Comparison of ENCODE assay signal across 15 cellular contexts in genomic region chr17:32460054-32460453, GRCh38. TPM values are rescaled to one million over a fixed set of nuclear protein-coding genes. Genes with fewer than 3 reads are reported as not detected.
DNase-seq lines count a peak whose midpoint lies in the region; ATAC-seq and TF ChIP-seq lines count a peak whose summit lies in the region.
"Had no signal": no experiment of that assay in that cellular context is flagged by ENCODE, and none has a peak within 500 bp of the region (broad histone marks: within the 10 kb centered on the region; RNA-seq: fewer than 3 reads in every experiment).

No MANE protein-coding gene starts in this region.

- no peak for DNase-seq in activated CD4-positive, alpha-beta memory T cell treated with anti-CD3 and anti-CD28 coated beads for 36 hours
- DNase-seq in activated CD4-positive, alpha-beta memory T cell treated with anti-CD3 and anti-CD28 coated beads, Interleukin-2, amount 10 ng/mL, durations not matched to agents 7 days and 5 days = no peak
- no peak for DNase-seq in activated naive CD4-positive, alpha-beta T cell treated with anti-CD3 and anti-CD28 coated beads, Interleukin-2, amount 50 U/mL, for 72 hours (ENCODE audit: low spot score in 2 of 2)
- no peak for DNase-seq in activated naive CD4-positive, alpha-beta T cell treated with anti-CD3 and anti-CD28 coated beads, Interleukin-2, amount 10 ng/mL, durations not matched to agents 7 days and 5 days
- DNase-seq in activated naive CD8-positive, alpha-beta T cell treated with anti-CD3 and anti-CD28 coated beads, Interleukin-2, amount 50 U/mL, for 24 hours = no peak
- DNase-seq in HFFc6 = no peak
- DNase-seq: CD8-positive, alpha-beta T cell; COR-L47; DMS153; DND-41; GDM1; H7 had no signal

- TF ChIP-seq CTCF in HFFc6 (IDR thresholded peaks at IDR 0.05) = no peak

- ATAC-seq in activated naive CD4-positive, alpha-beta T cell treated with anti-CD3 and anti-CD28 coated beads, Interleukin-2, amount 50 U/mL, for 72 hours = peak in 1 of 2 donors; percentile 18
- ATAC-seq in activated naive CD8-positive, alpha-beta T cell treated with anti-CD3 and anti-CD28 coated beads, Interleukin-2, amount 50 U/mL, for 24 hours = no peak
- ATAC-seq in HG03280 (IDR thresholded peaks at IDR 0.05; ENCODE audit: unreplicated experiment) = no peak
- ATAC-seq: CD8-positive, alpha-beta T cell; GM23338 had no signal

- intact Hi-C loops in activated CD4-positive, alpha-beta memory T cell treated with anti-CD3 and anti-CD28 coated beads for 36 hours (cut with micrococcal nuclease) = loop anchor here (2.0 kb wide), 1 partner anchor 15 kb away; the partner anchor contains the start of gene PSMD11

- H3K36me3 Mint-ChIP-seq in activated CD4-positive, alpha-beta memory T cell treated with anti-CD3 and anti-CD28 coated beads for 36 hours = peaks cover 57% of the 10 kb centered on the region
- H3K36me3 Mint-ChIP-seq in activated CD4-positive, alpha-beta memory T cell treated with anti-CD3 and anti-CD28 coated beads, Interleukin-2, amount 10 ng/mL, durations not matched to agents 7 days and 5 days (ENCODE audit: low read depth) = peaks cover 66% of the 10 kb centered on the region
- H3K36me3 Mint-ChIP-seq in activated naive CD4-positive, alpha-beta T cell treated with anti-CD3 and anti-CD28 coated beads, Interleukin-2, amount 50 U/mL, for 72 hours = peaks cover 13 to 39% of the 10 kb centered on the region in 2 donors
- H3K36me3 Mint-ChIP-seq in activated naive CD4-positive, alpha-beta T cell treated with anti-CD3 and anti-CD28 coated beads, Interleukin-2, amount 10 ng/mL, durations not matched to agents 7 days and 5 days = peaks cover 46% of the 10 kb centered on the region
- H3K36me3 Mint-ChIP-seq in activated naive CD8-positive, alpha-beta T cell treated with anti-CD3 and anti-CD28 coated beads, Interleukin-2, amount 50 U/mL, for 24 hours (ENCODE audit: low read depth) = peaks cover 72% of the 10 kb centered on the region
- peaks cover 39% of the 10 kb centered on the region for H3K36me3 Mint-ChIP-seq in HFFc6 (ENCODE audit: low read depth)

- H3K4me3 Mint-ChIP-seq in activated CD4-positive, alpha-beta memory T cell treated with anti-CD3 and anti-CD28 coated beads for 36 hours = no peak overlapping the region
- no peak overlapping the region for H3K4me3 Mint-ChIP-seq in activated CD4-positive, alpha-beta memory T cell treated with anti-CD3 and anti-CD28 coated beads, Interleukin-2, amount 10 ng/mL, durations not matched to agents 7 days and 5 days
- H3K4me3 Mint-ChIP-seq in activated naive CD4-positive, alpha-beta T cell treated with anti-CD3 and anti-CD28 coated beads, Interleukin-2, amount 10 ng/mL, durations not matched to agents 7 days and 5 days = no peak overlapping the region
- no peak overlapping the region for H3K4me3 Mint-ChIP-seq in activated naive CD8-positive, alpha-beta T cell treated with anti-CD3 and anti-CD28 coated beads, Interleukin-2, amount 50 U/mL, for 24 hours
- no peak overlapping the region for H3K4me3 Mint-ChIP-seq in HFFc6
- H3K4me3 Mint-ChIP-seq: CD14-positive monocyte; CD8-positive, alpha-beta T cell; GM23338 had no signal

- POLR2A ChIA-PET in activated CD4-positive, alpha-beta memory T cell treated with anti-CD3 and anti-CD28 coated beads for 36 hours (lab: Charles Lee) = no interaction called here
- POLR2A ChIA-PET in activated CD4-positive, alpha-beta memory T cell treated with anti-CD3 and anti-CD28 coated beads, Interleukin-2, amount 10 ng/mL, durations not matched to agents 7 days and 5 days (lab: Charles Lee) = no interaction called here

- H3K27me3 Mint-ChIP-seq in activated CD4-positive, alpha-beta memory T cell treated with anti-CD3 and anti-CD28 coated beads for 36 hours = no peaks in the 10 kb centered on the region
- no peaks in the 10 kb centered on the region for H3K27me3 Mint-ChIP-seq in activated CD4-positive, alpha-beta memory T cell treated with anti-CD3 and anti-CD28 coated beads, Interleukin-2, amount 10 ng/mL, durations not matched to agents 7 days and 5 days
- no peaks in the 10 kb centered on the region for H3K27me3 Mint-ChIP-seq in activated naive CD4-positive, alpha-beta T cell treated with anti-CD3 and anti-CD28 coated beads, Interleukin-2, amount 10 ng/mL, durations not matched to agents 7 days and 5 days
- no peaks in the 10 kb centered on the region for H3K27me3 Mint-ChIP-seq in activated naive CD8-positive, alpha-beta T cell treated with anti-CD3 and anti-CD28 coated beads, Interleukin-2, amount 50 U/mL, for 24 hours
- H3K27me3 Mint-ChIP-seq in HFFc6 (ENCODE audit: insufficient read depth) = no peaks in the 10 kb centered on the region; the same call in 1 of the 2 replicates

- CTCF ChIA-PET in activated CD4-positive, alpha-beta memory T cell treated with anti-CD3 and anti-CD28 coated beads for 36 hours (lab: Charles Lee) = interaction anchor here (1.4 to 7.6 kb wide), 2 partner anchors 9 to 27 kb away, joined by 5 to 102 read pairs; partner anchors contain the start of gene CDK5R1
- CTCF ChIA-PET in activated CD4-positive, alpha-beta memory T cell treated with anti-CD3 and anti-CD28 coated beads, Interleukin-2, amount 10 ng/mL, durations not matched to agents 7 days and 5 days (lab: Charles Lee) = interaction anchor here (0.7 to 7.4 kb wide), 3 partner anchors 9 to 69 kb away, joined by 3 to 102 read pairs (median 3); partner anchors contain the start of gene PSMD11
- CTCF ChIA-PET in activated naive CD4-positive, alpha-beta T cell treated with anti-CD3 and anti-CD28 coated beads, Interleukin-2, amount 10 ng/mL, durations not matched to agents 7 days and 5 days (lab: Charles Lee) = interaction anchor here (0.6 to 4.7 kb wide), 4 partner anchors 23 to 323 kb away, joined by 3 to 51 read pairs (median 3); no protein-coding TSS in a partner anchor

- no peaks in the 10 kb centered on the region for H3K9me3 Mint-ChIP-seq in activated CD4-positive, alpha-beta memory T cell treated with anti-CD3 and anti-CD28 coated beads for 36 hours
- no peaks in the 10 kb centered on the region for H3K9me3 Mint-ChIP-seq in activated CD4-positive, alpha-beta memory T cell treated with anti-CD3 and anti-CD28 coated beads, Interleukin-2, amount 10 ng/mL, durations not matched to agents 7 days and 5 days
- no peaks in the 10 kb centered on the region for H3K9me3 Mint-ChIP-seq in activated naive CD4-positive, alpha-beta T cell treated with anti-CD3 and anti-CD28 coated beads, Interleukin-2, amount 50 U/mL, for 72 hours
- no peaks in the 10 kb centered on the region for H3K9me3 Mint-ChIP-seq in activated naive CD4-positive, alpha-beta T cell treated with anti-CD3 and anti-CD28 coated beads, Interleukin-2, amount 10 ng/mL, durations not matched to agents 7 days and 5 days
- no peaks in the 10 kb centered on the region for H3K9me3 Mint-ChIP-seq in activated naive CD8-positive, alpha-beta T cell treated with anti-CD3 and anti-CD28 coated beads, Interleukin-2, amount 50 U/mL, for 24 hours
- no peaks in the 10 kb centered on the region for H3K9me3 Mint-ChIP-seq in HFFc6
- H3K9me3 Mint-ChIP-seq: CD8-positive, alpha-beta T cell; GM23338 had no signal

- peak overlapping the region; percentile 35 for H3K27ac Mint-ChIP-seq in activated CD4-positive, alpha-beta memory T cell treated with anti-CD3 and anti-CD28 coated beads for 36 hours
- no peak overlapping the region for H3K27ac Mint-ChIP-seq in activated CD4-positive, alpha-beta memory T cell treated with anti-CD3 and anti-CD28 coated beads, Interleukin-2, amount 10 ng/mL, durations not matched to agents 7 days and 5 days
- peak overlapping the region; percentile 47 to 71 for H3K27ac Mint-ChIP-seq in activated naive CD4-positive, alpha-beta T cell treated with anti-CD3 and anti-CD28 coated beads, Interleukin-2, amount 50 U/mL, for 72 hours
- no peak overlapping the region for H3K27ac Mint-ChIP-seq in activated naive CD4-positive, alpha-beta T cell treated with anti-CD3 and anti-CD28 coated beads, Interleukin-2, amount 10 ng/mL, durations not matched to agents 7 days and 5 days
- peak overlapping the region; percentile 21 for H3K27ac Mint-ChIP-seq in activated naive CD8-positive, alpha-beta T cell treated with anti-CD3 and anti-CD28 coated beads, Interleukin-2, amount 50 U/mL, for 24 hours
- no peak overlapping the region for H3K27ac Mint-ChIP-seq in HFFc6
- H3K27ac Mint-ChIP-seq: CD8-positive, alpha-beta T cell; GM23338 had no signal

- H3K4me1 Mint-ChIP-seq in activated CD4-positive, alpha-beta memory T cell treated with anti-CD3 and anti-CD28 coated beads for 36 hours (ENCODE audit: low read depth) = peaks cover 34% of the 10 kb centered on the region
- H3K4me1 Mint-ChIP-seq in activated CD4-positive, alpha-beta memory T cell treated with anti-CD3 and anti-CD28 coated beads, Interleukin-2, amount 10 ng/mL, durations not matched to agents 7 days and 5 days = peaks cover 27% of the 10 kb centered on the region
- peaks cover 31% of the 10 kb centered on the region for H3K4me1 Mint-ChIP-seq in activated naive CD4-positive, alpha-beta T cell treated with anti-CD3 and anti-CD28 coated beads, Interleukin-2, amount 10 ng/mL, durations not matched to agents 7 days and 5 days
- peaks cover 34% of the 10 kb centered on the region for H3K4me1 Mint-ChIP-seq in activated naive CD8-positive, alpha-beta T cell treated with anti-CD3 and anti-CD28 coated beads, Interleukin-2, amount 50 U/mL, for 24 hours
- peaks cover 8% of the 10 kb centered on the region for H3K4me1 Mint-ChIP-seq in HFFc6 (ENCODE audit: low read depth)
- H3K4me1 Mint-ChIP-seq: CD14-positive monocyte had no signal

RNA-seq across cellular contexts. Expression of gene PSMD11, which starts 15.7 kb away (rescaled TPM):
- total RNA-seq in activated CD4-positive, alpha-beta memory T cell treated with anti-CD3 and anti-CD28 coated beads for 36 hours = 100 to 1,000 TPM; 161 to 162 TPM
- total RNA-seq in activated CD4-positive, alpha-beta memory T cell treated with anti-CD3 and anti-CD28 coated beads, Interleukin-2, amount 10 ng/mL, durations not matched to agents 7 days and 5 days = 100 to 1,000 TPM; 105 to 110 TPM
- total RNA-seq in activated naive CD4-positive, alpha-beta T cell treated with anti-CD3 and anti-CD28 coated beads, Interleukin-2, amount 50 U/mL, for 72 hours = 100 to 1,000 TPM; 119 to 162 TPM
- 100 to 1,000 TPM; 105 to 121 (median 110) TPM for total RNA-seq in HFFc6 (2021; fragmentation: NEBNext Ultra II Directional; extraction: Animal tissue kit (Norgen Biotek cat#: 25700))

RNA-seq across cellular contexts. Expression of gene CDK5R1, which starts 26.7 kb away (rescaled TPM):
- total RNA-seq in activated CD4-positive, alpha-beta memory T cell treated with anti-CD3 and anti-CD28 coated beads for 36 hours = 10 to 100 TPM; 12.4 to 13.1 TPM
- 1 to 10 TPM; 7.4 to 7.9 TPM for total RNA-seq in activated CD4-positive, alpha-beta memory T cell treated with anti-CD3 and anti-CD28 coated beads, Interleukin-2, amount 10 ng/mL, durations not matched to agents 7 days and 5 days
- total RNA-seq in activated naive CD4-positive, alpha-beta T cell treated with anti-CD3 and anti-CD28 coated beads, Interleukin-2, amount 50 U/mL, for 72 hours = 10 to 100 TPM; 12.4 to 15.6 TPM
- total RNA-seq in HFFc6 (2021; fragmentation: NEBNext Ultra II Directional; extraction: Animal tissue kit (Norgen Biotek cat#: 25700)) = 1 to 10 TPM in 5 of 6 experiments, under 1 TPM in 1; 1.00 to 1.9 (median 1.3) TPM

Comparison
In these comparisons a context has a peak if more than half of its experiments do, and no peak if none do; other contexts are left out.
1. H3K27ac Mint-ChIP-seq: peak in activated CD4-positive, alpha-beta memory T cell treated with anti-CD3 and anti-CD28 coated beads for 36 hours (single experiment), activated naive CD4-positive, alpha-beta T cell treated with anti-CD3 and anti-CD28 coated beads, Interleukin-2, amount 50 U/mL, for 72 hours (2 of 2) and activated naive CD8-positive, alpha-beta T cell treated with anti-CD3 and anti-CD28 coated beads, Interleukin-2, amount 50 U/mL, for 24 hours (single experiment); none in activated CD4-positive, alpha-beta memory T cell treated with anti-CD3 and anti-CD28 coated beads, Interleukin-2, amount 10 ng/mL, durations not matched to agents 7 days and 5 days (single experiment), activated naive CD4-positive, alpha-beta T cell treated with anti-CD3 and anti-CD28 coated beads, Interleukin-2, amount 10 ng/mL, durations not matched to agents 7 days and 5 days (single experiment) and HFFc6 (single experiment).